ENCODE assay signal across 21 cellular contexts in genomic region chr17:32285770-32286517, GRCh38. TPM values are rescaled to one million over a fixed set of nuclear protein-coding genes. Genes with fewer than 3 reads are reported as not detected.
A peak's percentile ranks its signal among the peaks of the same experiment; 100 is the strongest.
DNase-seq lines count a peak whose midpoint lies in the region; ATAC-seq and TF ChIP-seq lines count a peak whose summit lies in the region.
"Had no signal": no experiment of that assay in that cellular context is flagged by ENCODE, and none has a peak within 500 bp of the region (broad histone marks: within the 10 kb centered on the region; RNA-seq: fewer than 3 reads in every experiment).

No MANE protein-coding gene starts in this region.

- no peak for TF ChIP-seq RAD21 in Ishikawa (IDR thresholded peaks at IDR 0.05; ENCODE audit: low read depth)

- TF ChIP-seq CTCF in dorsolateral prefrontal cortex (IDR thresholded peaks at IDR 0.05 in 54 of 56, conservative IDR thresholded peaks at IDR 0.05 in 2 of 56; ENCODE audit: low read depth in 1 of 56, partially characterized antibody in 56 of 56): peak in 1 of 56 donors; percentile 15

- H3K4me3 ChIP-seq in dorsolateral prefrontal cortex: no peak overlapping the region
- H3K4me3 ChIP-seq: transverse colon had no signal

- intact Hi-C loops in dorsolateral prefrontal cortex (cut with DNase I): no loop called here

- peak; percentile 85 for DNase-seq in Ammon's horn (ENCODE audit: low spot score)
- peak in 9 of 10 donors; percentile 62 to 89 (median 81) for DNase-seq in dorsolateral prefrontal cortex
- peak; percentile 36 for DNase-seq in middle frontal gyrus (ENCODE audit: extremely low spot score, low spot score)
- no peak for DNase-seq in NCI-H446 (lab: John Stamatoyannopoulos, UW)
- DNase-seq: activated CD8-positive, alpha-beta memory T cell treated with anti-CD3 and anti-CD28 coated beads, Interleukin-2, amount 10 ng/mL, durations not matched to agents 7 days and 5 days; activated effector memory CD4-positive, alpha-beta T cell treated with anti-CD3 and anti-CD28 coated beads, Interleukin-2, amount 50 U/mL, for 16 hours; amniotic stem cell; CD4-positive, CD25-positive, alpha-beta regulatory T cell; KG1; NCI-H1048; NCI-H2107; NCI-H748 treated with DMSO at 0.1 percent for 48 hours; right cardiac atrium; SK-N-SH; transverse colon had no signal

- H3K27me3 ChIP-seq in dorsolateral prefrontal cortex: no peaks in the 10 kb centered on the region

- TF ChIP-seq EP300 in Ishikawa (IDR thresholded peaks at IDR 0.05; ENCODE audit: borderline replicate concordance): no peak

- ATAC-seq in GM19351 (IDR thresholded peaks at IDR 0.05; ENCODE audit: unreplicated experiment) (no peak), GM18870 (IDR thresholded peaks at IDR 0.05; ENCODE audit: unreplicated experiment) (no peak), HG03432 (IDR thresholded peaks at IDR 0.05; ENCODE audit: unreplicated experiment) (no peak)
- ATAC-seq: activated CD8-positive, alpha-beta memory T cell treated with anti-CD3 and anti-CD28 coated beads, Interleukin-2, amount 10 ng/mL, durations not matched to agents 7 days and 5 days; right cardiac atrium had no signal

- H3K27ac ChIP-seq in dorsolateral prefrontal cortex: peak overlapping the region in 58 of 59 donors; percentile 41 to 98 (median 88)
- H3K27ac ChIP-seq: HL-60, transverse colon had no signal

TF ChIP-seq in Ishikawa, 13 proteins besides CTCF, POLR2A, EP300 and RAD21:
- peak; percentile 36 for TF ChIP-seq NFIC (IDR thresholded peaks at IDR 0.05)
- TF ChIP-seq MAX (IDR thresholded peaks at IDR 0.05): no peak

RNA-seq across cellular contexts. Expression of gene RHBDL3, which starts 20.3 kb away (rescaled TPM):
- total RNA-seq in dorsolateral prefrontal cortex: 10 to 100 TPM; 23.1 to 78.5 (median 45.3) TPM
- total RNA-seq: CD4-positive, CD25-positive, alpha-beta regulatory T cell; kidney epithelial cell had no signal

RNA-seq across cellular contexts. Expression of gene C17orf75, which starts 56.0 kb away (rescaled TPM):
- 10 to 100 TPM; 13.8 to 48.9 (median 32.4) TPM for total RNA-seq in dorsolateral prefrontal cortex

Comparison
In these comparisons a context has a peak if more than half of its experiments do, and no peak if none do; other contexts are left out.
1. DNase-seq: peak in Ammon's horn (single experiment), dorsolateral prefrontal cortex (9 of 10) and middle frontal gyrus (single experiment); none in NCI-H446 (0 of 2).